Comparison of ENCODE assay signal across 12 cellular contexts in genomic region chr5:67315802-67316103, GRCh38.
A peak's percentile ranks its signal among the peaks of the same experiment; 100 is the strongest.
DNase-seq lines count a peak whose midpoint lies in the region; ATAC-seq and TF ChIP-seq lines count a peak whose summit lies in the region.
"Had no signal": no experiment of that assay in that cellular context is flagged by ENCODE, and none has a peak within 500 bp of the region (broad histone marks: within the 10 kb centered on the region; RNA-seq: fewer than 3 reads in every experiment).

No MANE protein-coding gene starts in this region.

- no peak overlapping the region for H3K9ac ChIP-seq in PC-3 (ENCODE audit: low read length)

- H3K4me2 ChIP-seq in PC-3 (ENCODE audit: low read length), result no peak overlapping the region

- CTCF ChIA-PET in PC-3 (lab: Charles Lee), result no interaction called here

- no peak for TF ChIP-seq CTCF in HFFc6 (IDR thresholded peaks at IDR 0.05)
- no peak for TF ChIP-seq CTCF in PC-3 (conservative IDR thresholded peaks at IDR 0.05; ENCODE audit: low read depth, low read length)
- TF ChIP-seq CTCF in foreskin keratinocyte (conservative IDR thresholded peaks at IDR 0.05), result no peak
- TF ChIP-seq CTCF in psoas muscle (IDR thresholded peaks at IDR 0.05), result no peak

- no peaks in the 10 kb centered on the region for H3K27me3 ChIP-seq in PC-3 (ENCODE audit: low read length)
- H3K27me3 ChIP-seq in foreskin keratinocyte, result no peaks in the 10 kb centered on the region
- no peaks in the 10 kb centered on the region for H3K27me3 ChIP-seq in psoas muscle (ENCODE audit: insufficient read depth in 3 of 3, low read length in 2 of 3)
- H3K27me3 ChIP-seq: pancreas, Peyer's patch had no signal

- H3F3A ChIP-seq in PC-3 (ENCODE audit: low read length, unreplicated experiment), result no peaks in the 10 kb centered on the region

- H3K4me1 ChIP-seq in PC-3 (ENCODE audit: insufficient read depth, low read length), result no peaks in the 10 kb centered on the region
- H3K4me1 ChIP-seq in foreskin keratinocyte, result peaks cover 13% of the 10 kb centered on the region
- no peaks in the 10 kb centered on the region for H3K4me1 ChIP-seq in psoas muscle
- H3K4me1 ChIP-seq: pancreas, Peyer's patch had no signal

- no peaks in the 10 kb centered on the region for H3K79me2 ChIP-seq in PC-3 (ENCODE audit: low read length)

- H3K36me3 ChIP-seq in PC-3 (ENCODE audit: low read depth, low read length), result no peaks in the 10 kb centered on the region
- H3K36me3 ChIP-seq in psoas muscle (ENCODE audit: insufficient read depth in 1 of 2, low read depth in 1 of 2), result no peaks in the 10 kb centered on the region
- H3K36me3 ChIP-seq: pancreas, Peyer's patch had no signal

- H3K4me1 Mint-ChIP-seq in HFFc6 (ENCODE audit: low read depth), result peaks cover 10% of the 10 kb centered on the region

- no peaks in the 10 kb centered on the region for H3K36me3 Mint-ChIP-seq in HFFc6 (ENCODE audit: low read depth)

- H4K20me1 ChIP-seq in PC-3 (ENCODE audit: low read length), result no peaks in the 10 kb centered on the region

- peak overlapping the region; percentile 18; the same call in 1 of the 2 replicates for H2AFZ ChIP-seq in PC-3 (ENCODE audit: low read length)

- ATAC-seq in PC-3 (no peak), foreskin keratinocyte (no peak), psoas muscle (no peak)

- H3K4me3 ChIP-seq in PC-3 (ENCODE audit: low read length) (no peak overlapping the region), psoas muscle (no peak overlapping the region)
- H3K4me3 ChIP-seq: pancreas, Peyer's patch had no signal

- peak overlapping the region; percentile 7; the same call in 1 of the 2 replicates for H3K27ac Mint-ChIP-seq in HFFc6

- H3K9me3 Mint-ChIP-seq in HFFc6, result no peaks in the 10 kb centered on the region; the same call in 1 of the 2 replicates

- POLR2A ChIA-PET in PC-3 (lab: Charles Lee; ENCODE audit: unreplicated experiment), result no interaction called here

- intact Hi-C loops in PC-3 (cut with micrococcal nuclease), result no loop called here
- intact Hi-C loops in psoas muscle (cut with DNase I), result no loop called here

- H3K9me2 ChIP-seq in PC-3 (replicated peaks; ENCODE audit: low read length), result no peaks in the 10 kb centered on the region

- H3K27me3 Mint-ChIP-seq in HFFc6 (ENCODE audit: insufficient read depth), result no peaks in the 10 kb centered on the region; the same call in 1 of the 2 replicates

- H3K4me3 Mint-ChIP-seq in HFFc6, result peak overlapping the region; percentile 21; the same call in 1 of the 2 replicates

- BruUV-seq in PC-3 (replicated peaks; lab: Mats Ljungman, UMichigan), result no TSS peak

- DNase-seq in HFFc6, result no peak
- no peak for DNase-seq in PC-3
- no peak for DNase-seq in foreskin keratinocyte
- no peak for DNase-seq in AG08395 (ENCODE audit: low spot score)
- DNase-seq in psoas muscle, result no peak
- no peak for DNase-seq in NCI-H748 (lab: John Stamatoyannopoulos, UW; ENCODE audit: unreplicated experiment)
- DNase-seq: activated CD8-positive, alpha-beta memory T cell treated with anti-CD3 and anti-CD28 coated beads, Interleukin-2, amount 50 U/mL, for 4 hours; DMS79; NCI-H2029; pancreas; Peyer's patch had no signal

- H3K9me3 ChIP-seq in PC-3 (ENCODE audit: low read length) (no peaks in the 10 kb centered on the region), psoas muscle (peaks cover 10% of the 10 kb centered on the region)
- H3K9me3 ChIP-seq: pancreas, Peyer's patch had no signal

- H3K27ac ChIP-seq in PC-3 (ENCODE audit: low read length) (no peak overlapping the region), foreskin keratinocyte (peak overlapping the region; percentile 77), temporal lobe (ENCODE audit: low read depth, low read length) (peak overlapping the region; percentile 97), psoas muscle (no peak overlapping the region)
- H3K27ac ChIP-seq: pancreas, Peyer's patch had no signal

- 74 to 79% (median 74%) methylated on average over 2 of the region's 2 CpGs for WGBS in psoas muscle, 3 donors

Comparison
In these comparisons a context has a peak if more than half of its experiments do, and no peak if none do; other contexts are left out.
1. H3K27ac ChIP-seq: peak in foreskin keratinocyte (single experiment) and temporal lobe (single experiment); none in PC-3 (single experiment) and psoas muscle (single experiment).